ENCODE assay signal across 17 cellular contexts in genomic region chr22:42752912-42753311, GRCh38. TPM values are rescaled to one million over a fixed set of nuclear protein-coding genes. Genes with fewer than 3 reads are reported as not detected.
DNase-seq lines count a peak whose midpoint lies in the region; ATAC-seq and TF ChIP-seq lines count a peak whose summit lies in the region.
"Had no signal": no experiment of that assay in that cellular context is flagged by ENCODE, and none has a peak within 500 bp of the region (broad histone marks: within the 10 kb centered on the region; RNA-seq: fewer than 3 reads in every experiment).

No MANE protein-coding gene starts in this region.

- no peak overlapping the region for H3K4me3 ChIP-seq in BLaER1 treated with 17β-estradiol and CSF1 and Interleukin-3, amounts not matched to agents 10 nM and 100 nM
- H3K4me3 ChIP-seq in heart right ventricle (no peak overlapping the region), spleen (no peak overlapping the region), body of pancreas (no peak overlapping the region)
- H3K4me3 ChIP-seq: cardiac muscle cell, lung had no signal

- H3K9me3 ChIP-seq in BLaER1 treated with 17β-estradiol and CSF1 and Interleukin-3, amounts not matched to agents 10 nM and 100 nM (replicated peaks in 1 of 11) = no peaks in the 10 kb centered on the region
- no peaks in the 10 kb centered on the region for H3K9me3 ChIP-seq in heart right ventricle
- no peaks in the 10 kb centered on the region for H3K9me3 ChIP-seq in spleen
- H3K9me3 ChIP-seq in body of pancreas = no peaks in the 10 kb centered on the region

- WGBS in heart right ventricle, 2 donors = 77 to 80% methylated on average over 7 of the region's 7 CpGs
- WGBS in spleen, 5 donors = 61 to 86% (median 76%) methylated on average over 7 of the region's 7 CpGs
- 81 to 83% methylated on average over 7 of the region's 7 CpGs for WGBS in body of pancreas, 2 donors

- peaks cover 3% of the 10 kb centered on the region for H3K27me3 Mint-ChIP-seq in activated T-helper 1 cell treated with anti-CD3 and anti-CD28 coated beads, Interleukin-12 subunit alpha, Interleukin-12 subunit beta, Interleukin-2, Interleukin-4 antibody, amounts not matched to agents 30 ng/mL and 10 ng/mL and 1 ng/mL, durations not matched to agents 14 hours and 24 hours and 36 hours (ENCODE audit: insufficient read depth)

- H3K27ac ChIP-seq in BLaER1 treated with 17β-estradiol and CSF1 and Interleukin-3, amounts not matched to agents 10 nM and 100 nM = peak overlapping the region in 9 of 11 experiments; percentile 36 to 72 (median 62); a peak in 15 of 22 replicates
- peak overlapping the region; percentile 77 for H3K27ac ChIP-seq in RWPE1
- H3K27ac ChIP-seq in heart right ventricle = peak overlapping the region in 9 of 10 donors; percentile 58 to 93 (median 85)
- peak overlapping the region in 7 of 8 donors; percentile 19 to 76 (median 68) for H3K27ac ChIP-seq in spleen
- peak overlapping the region in 1 of 4 donors; percentile 27 for H3K27ac ChIP-seq in body of pancreas
- H3K27ac ChIP-seq: cardiac muscle cell had no signal

- intact Hi-C loops in heart right ventricle (cut with DNase I) = loop anchor here in 1 of 10 donors (5.0 kb wide), 1 partner anchor 91 kb away; no protein-coding TSS in a partner anchor
- intact Hi-C loops in spleen (cut with DNase I; ENCODE audit: low total_unique reads) = no loop called here
- intact Hi-C loops in body of pancreas (cut with DNase I) = no loop called here
- intact Hi-C loops in activated T-helper 1 cell treated with anti-CD3 and anti-CD28 coated beads, Interleukin-12 subunit alpha, Interleukin-12 subunit beta, Interleukin-2, Interleukin-4 antibody, amounts not matched to agents 30 ng/mL and 10 ng/mL and 1 ng/mL, durations not matched to agents 14 hours and 24 hours and 36 hours (cut with micrococcal nuclease) = no loop called here

- peak overlapping the region in 7 of 11 experiments; percentile 57 to 82 (median 63); a peak in 12 of 22 replicates for H3K4me2 ChIP-seq in BLaER1 treated with 17β-estradiol and CSF1 and Interleukin-3, amounts not matched to agents 10 nM and 100 nM

- TF ChIP-seq CTCF in RWPE1 (conservative IDR thresholded peaks at IDR 0.05; ENCODE audit: low read depth) (no peak), heart right ventricle (IDR thresholded peaks at IDR 0.05) (no peak), spleen (IDR thresholded peaks at IDR 0.05 in 8 of 11, conservative IDR thresholded peaks at IDR 0.05 in 3 of 11) (no peak), body of pancreas (IDR thresholded peaks at IDR 0.05) (no peak)

- no peak overlapping the region for H3K4me3 Mint-ChIP-seq in activated T-helper 1 cell treated with anti-CD3 and anti-CD28 coated beads, Interleukin-12 subunit alpha, Interleukin-12 subunit beta, Interleukin-2, Interleukin-4 antibody, amounts not matched to agents 30 ng/mL and 10 ng/mL and 1 ng/mL, durations not matched to agents 14 hours and 24 hours and 36 hours

- no peaks in the 10 kb centered on the region for H3K9me3 Mint-ChIP-seq in activated T-helper 1 cell treated with anti-CD3 and anti-CD28 coated beads, Interleukin-12 subunit alpha, Interleukin-12 subunit beta, Interleukin-2, Interleukin-4 antibody, amounts not matched to agents 30 ng/mL and 10 ng/mL and 1 ng/mL, durations not matched to agents 14 hours and 24 hours and 36 hours
- H3K9me3 Mint-ChIP-seq: activated naive CD4-positive, alpha-beta T cell treated with anti-CD3 and anti-CD28 coated beads, Interleukin-2, amount 50 U/mL, for 72 hours had no signal

- peak in 6 of 8 donors; percentile 5 to 36 (median 16) for ATAC-seq in heart right ventricle
- no peak for ATAC-seq in body of pancreas
- ATAC-seq: activated naive CD4-positive, alpha-beta T cell treated with anti-CD3 and anti-CD28 coated beads, Interleukin-2, amount 50 U/mL, for 72 hours had no signal

- no peaks in the 10 kb centered on the region for H3K36me3 ChIP-seq in BLaER1 treated with 17β-estradiol and CSF1 and Interleukin-3, amounts not matched to agents 10 nM and 100 nM
- H3K36me3 ChIP-seq in heart right ventricle (no peaks in the 10 kb centered on the region), spleen (no peaks in the 10 kb centered on the region), body of pancreas (replicated peaks in 1 of 2; ENCODE audit: insufficient read depth in 1 of 2, low read depth in 2 of 2) (no peaks in the 10 kb centered on the region)
- H3K36me3 ChIP-seq: cardiac muscle cell had no signal

- TF ChIP-seq POLR2A in spleen (IDR thresholded peaks at IDR 0.05) = no peak
- no peak for TF ChIP-seq POLR2A in body of pancreas (IDR thresholded peaks at IDR 0.05)

- H3K9ac ChIP-seq in BLaER1 treated with 17β-estradiol and CSF1 and Interleukin-3, amounts not matched to agents 10 nM and 100 nM = peak overlapping the region in 5 of 11 experiments; percentile 14 to 56 (median 51); a peak in 3 of 22 replicates

- H3K27ac Mint-ChIP-seq in activated T-helper 1 cell treated with anti-CD3 and anti-CD28 coated beads, Interleukin-12 subunit alpha, Interleukin-12 subunit beta, Interleukin-2, Interleukin-4 antibody, amounts not matched to agents 30 ng/mL and 10 ng/mL and 1 ng/mL, durations not matched to agents 14 hours and 24 hours and 36 hours = no peak overlapping the region
- H3K27ac Mint-ChIP-seq: activated naive CD4-positive, alpha-beta T cell treated with anti-CD3 and anti-CD28 coated beads, Interleukin-2, amount 50 U/mL, for 72 hours had no signal

- H4K20me1 ChIP-seq in BLaER1 treated with 17β-estradiol and CSF1 and Interleukin-3, amounts not matched to agents 10 nM and 100 nM = no peaks in the 10 kb centered on the region

- no peaks in the 10 kb centered on the region for H3K36me3 Mint-ChIP-seq in activated T-helper 1 cell treated with anti-CD3 and anti-CD28 coated beads, Interleukin-12 subunit alpha, Interleukin-12 subunit beta, Interleukin-2, Interleukin-4 antibody, amounts not matched to agents 30 ng/mL and 10 ng/mL and 1 ng/mL, durations not matched to agents 14 hours and 24 hours and 36 hours (ENCODE audit: low read depth)
- H3K36me3 Mint-ChIP-seq: activated naive CD4-positive, alpha-beta T cell treated with anti-CD3 and anti-CD28 coated beads, Interleukin-2, amount 50 U/mL, for 72 hours had no signal

- CTCF ChIA-PET in RWPE1 (lab: Yijun Ruan, JAX) = interaction anchor here (0.5 to 0.6 kb wide), 2 partner anchors 92 to 121 kb away, joined by 3 read pairs; no protein-coding TSS in a partner anchor

- H3K27me3 ChIP-seq in BLaER1 treated with 17β-estradiol and CSF1 and Interleukin-3, amounts not matched to agents 10 nM and 100 nM = no peaks in the 10 kb centered on the region
- H3K27me3 ChIP-seq in heart right ventricle = no peaks in the 10 kb centered on the region
- peaks cover 0 to 6% (median 0%) of the 10 kb centered on the region in 7 donors for H3K27me3 ChIP-seq in spleen (replicated peaks in 1 of 7)
- H3K27me3 ChIP-seq in body of pancreas = no peaks in the 10 kb centered on the region

- POLR2A ChIA-PET in RWPE1 (lab: Yijun Ruan, JAX; ENCODE audit: low non-redundant PET) = no interaction called here

- peaks cover 18 to 56% (median 31%) of the 10 kb centered on the region in 10 experiments for H3K4me1 ChIP-seq in BLaER1 treated with 17β-estradiol and CSF1 and Interleukin-3, amounts not matched to agents 10 nM and 100 nM
- H3K4me1 ChIP-seq in heart right ventricle (peaks cover 15 to 55% (median 31%) of the 10 kb centered on the region in 9 donors), spleen (peaks cover 9 to 52% (median 22%) of the 10 kb centered on the region in 6 donors), body of pancreas (peaks cover 13% of the 10 kb centered on the region)

- no peaks in the 10 kb centered on the region for H3K4me1 Mint-ChIP-seq in activated T-helper 1 cell treated with anti-CD3 and anti-CD28 coated beads, Interleukin-12 subunit alpha, Interleukin-12 subunit beta, Interleukin-2, Interleukin-4 antibody, amounts not matched to agents 30 ng/mL and 10 ng/mL and 1 ng/mL, durations not matched to agents 14 hours and 24 hours and 36 hours (ENCODE audit: low read depth)

- DNase-seq in RWPE1 (ENCODE audit: low spot score) (no peak), heart right ventricle (peak in 1 of 2 donors; percentile 35), spleen (no peak), body of pancreas (no peak), amygdala (lab: John Stamatoyannopoulos, UW) (no peak), SHP77 (lab: John Stamatoyannopoulos, UW) (no peak)
- DNase-seq in activated T-helper 1 cell treated with anti-CD3 and anti-CD28 coated beads, Interleukin-12 subunit alpha, Interleukin-12 subunit beta, Interleukin-2, Interleukin-4 antibody, amounts not matched to agents 30 ng/mL and 10 ng/mL and 1 ng/mL, durations not matched to agents 14 hours and 24 hours and 36 hours (ENCODE audit: low spot score) = no peak
- DNase-seq: activated CD4-positive, alpha-beta T cell treated with anti-CD3 and anti-CD28 coated beads for 4 hours; effector CD8-positive, alpha-beta T cell; KG1; NCI-H1105; SIG-M5 had no signal

RNA-seq across cellular contexts. Expression of gene A4GALT, which starts 32.2 kb away (rescaled TPM):
- total RNA-seq in heart right ventricle (100 to 1,000 TPM in 2 of 10 donors, 10 to 100 TPM in 8; 61.4 to 123 (median 80.6) TPM), spleen (10 to 100 TPM; 13.3 to 45.2 (median 23.1) TPM), body of pancreas (1 to 10 TPM; 3.1 to 6.9 TPM)
- polyA plus RNA-seq in heart right ventricle (100 to 1,000 TPM in 1 of 2 donors, 10 to 100 TPM in 1; 95.0 to 167 TPM), spleen (10 to 100 TPM in 1 of 3 donors, 1 to 10 TPM in 2; 7.3 to 22.1 (median 9.0) TPM)
- total RNA-seq in activated T-helper 1 cell treated with anti-CD3 and anti-CD28 coated beads, Interleukin-12 subunit alpha, Interleukin-12 subunit beta, Interleukin-2, Interleukin-4 antibody, amounts not matched to agents 30 ng/mL and 10 ng/mL and 1 ng/mL, durations not matched to agents 14 hours and 24 hours and 36 hours = not detected in 2 replicates
- polyA plus RNA-seq: neural cell had no signal
